8 cellular contexts compared by ENCODE assay signal in genomic region chr17:57040571-57040970, GRCh38.
"Had no signal": no experiment of that assay in that cellular context is flagged by ENCODE, and none has a peak within 500 bp of the region (broad histone marks: within the 10 kb centered on the region; RNA-seq: fewer than 3 reads in every experiment).

No MANE protein-coding gene starts in this region.

- DNase-seq: H7, HFFc6 had no signal

- FAIRE-seq: HepG2 had no signal

- H3K27ac Mint-ChIP-seq: GM23338, HFFc6 had no signal

- H3K4me1 ChIP-seq: HAP-1 had no signal

- H3K4me3 ChIP-seq: GM23338, HAP-1 had no signal

- H2AFZ ChIP-seq: GM23338 had no signal

- H3K9me3 Mint-ChIP-seq: HFFc6, IgD-negative memory B cell had no signal

- H3K4me2 ChIP-seq: GM23338 had no signal

- H3K4me3 Mint-ChIP-seq: GM23338, HFFc6, IgD-negative memory B cell had no signal

- H3K27ac ChIP-seq: HL-60 had no signal

- H3K36me3 Mint-ChIP-seq: IgD-negative memory B cell had no signal

- H3K36me3 ChIP-seq: HAP-1 had no signal

- H3K9me3 ChIP-seq: HAP-1 had no signal

- ATAC-seq: GM23338, HCT116, HepG2 had no signal
